In the genomic region with DNA sequence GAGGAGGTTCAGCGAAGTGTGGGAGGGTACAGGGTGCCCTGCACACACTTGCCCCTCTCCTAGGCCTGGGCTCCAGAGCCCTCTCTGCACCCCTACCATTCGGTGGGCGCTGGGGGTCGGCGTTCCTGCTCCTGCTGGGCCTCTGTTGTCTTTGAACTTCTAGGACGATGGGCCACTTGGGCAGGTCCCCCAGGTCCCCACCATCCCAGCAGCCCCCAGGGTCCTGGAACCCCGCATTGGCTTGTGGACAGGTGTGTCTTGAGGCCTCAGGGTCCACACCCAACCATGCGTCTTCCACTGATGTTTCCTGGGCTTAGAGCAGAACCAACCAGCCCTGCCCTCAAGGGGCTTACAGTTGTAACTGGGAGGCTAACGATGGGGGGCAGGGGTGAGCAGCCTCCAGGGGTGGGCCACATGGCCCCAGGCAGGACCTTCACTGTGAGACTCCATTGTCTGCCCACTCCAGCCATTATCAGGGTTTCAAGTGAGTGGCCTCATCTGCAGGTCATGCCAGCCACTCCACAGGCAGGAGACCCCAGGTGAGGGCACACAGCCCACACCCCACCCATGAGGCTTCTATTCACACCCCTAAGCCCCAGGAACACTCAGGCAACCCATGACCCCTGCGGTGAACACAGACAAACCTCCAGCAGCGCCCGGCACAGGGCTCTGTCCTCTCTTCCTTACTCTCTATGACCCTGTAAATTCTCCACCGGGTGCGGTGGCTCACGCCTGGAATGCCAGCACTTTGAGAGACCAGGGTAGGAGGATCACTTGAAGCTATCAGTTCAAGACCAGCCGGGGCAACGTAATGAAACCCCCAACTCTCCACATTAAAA, we compare ENCODE assay signal across 8 cellular contexts. TPM values are rescaled to one million over a fixed set of nuclear protein-coding genes. Genes with fewer than 3 reads are reported as not detected.
DNase-seq lines count a peak whose midpoint lies in the region; ATAC-seq, FAIRE-seq and TF ChIP-seq lines count a peak whose summit lies in the region.

No MANE protein-coding gene starts in this region.

- H3K9ac ChIP-seq in HUES64 (ENCODE audit: low read depth, low read length) = peak overlapping the region; percentile 97

- peak; percentile 7 for FAIRE-seq in bronchial epithelial cell (lab: Jason Lieb, UNC)

- CTCF ChIA-PET in AG04449 (lab: Yijun Ruan, JAX) = interaction anchor here (0.8 to 3.2 kb wide), 11 partner anchors 8 to 65 kb away, joined by 3 to 16 read pairs (median 4); no protein-coding TSS in a partner anchor

- peak overlapping the region; percentile 9 to 88 (median 82) for H3K4me3 Mint-ChIP-seq in naive B cell

- no peaks in the 10 kb centered on the region for H3K36me3 Mint-ChIP-seq in naive B cell

- TF ChIP-seq CTCF in AG04449 (IDR thresholded peaks at IDR 0.05; ENCODE audit: insufficient read depth, low read length, missing control alignments) (no peak), bronchial epithelial cell (IDR thresholded peaks at IDR 0.05; ENCODE audit: insufficient read depth, low read length, severe bottlenecking) (no peak)

- H3K9me3 ChIP-seq in HUES64 (ENCODE audit: insufficient read depth, low read depth, low read length) = no peaks in the 10 kb centered on the region

- peaks cover 16% of the 10 kb centered on the region for H3K4me1 ChIP-seq in HUES64 (ENCODE audit: insufficient read depth, low read length)

- H3K4me3 ChIP-seq in AG04449 (ENCODE audit: low read depth, low read length) (peak overlapping the region; percentile 73), HUES64 (ENCODE audit: low read length) (peak overlapping the region; percentile 76), bronchial epithelial cell (ENCODE audit: low read depth, low read length) (peak overlapping the region; percentile 80)

- H3K36me3 ChIP-seq in HUES64 (ENCODE audit: insufficient read depth, low read length) (no peaks in the 10 kb centered on the region), bronchial epithelial cell (ENCODE audit: control insufficient read depth, insufficient read depth, low read length) (no peaks in the 10 kb centered on the region)

- H3K27me3 Mint-ChIP-seq in naive B cell = no peaks in the 10 kb centered on the region

- peaks cover 13 to 38% (median 22%) of the 10 kb centered on the region in 3 donors for H3K4me1 Mint-ChIP-seq in naive B cell

- peak overlapping the region; percentile 99 for H3K27ac ChIP-seq in HUES64 (ENCODE audit: low read depth, low read length)

- H3K9me3 Mint-ChIP-seq in naive B cell = no peaks in the 10 kb centered on the region

- ATAC-seq in naive B cell (ENCODE audit: low read depth in 2 of 2) (no peak), HG03469 (IDR thresholded peaks at IDR 0.05; ENCODE audit: unreplicated experiment) (no peak)

- DNase-seq in AG04449 (ENCODE audit: low read depth, low spot score) (no peak), bronchial epithelial cell (ENCODE audit: low read depth) (no peak), naive B cell (no peak), iPS-NIHi11 (ENCODE audit: low spot score) (no peak), mucosa of gallbladder (ENCODE audit: low spot score) (no peak), NCI-H748 (lab: John Stamatoyannopoulos, UW; ENCODE audit: unreplicated experiment) (no peak)

- WGBS in HUES64 = 87% methylated on average over 17 of the region's 17 CpGs

- H3K27me3 ChIP-seq in HUES64 (ENCODE audit: insufficient read depth, low read length) (peaks cover 23% of the 10 kb centered on the region), bronchial epithelial cell (ENCODE audit: control insufficient read depth, insufficient read depth, low read length) (no peaks in the 10 kb centered on the region)

- peak overlapping the region in 5 of 6 donors; percentile 68 to 91 (median 85) for H3K27ac Mint-ChIP-seq in naive B cell

- POLR2A ChIA-PET in AG04449 (lab: Yijun Ruan, JAX) = interaction anchor here (1.2 kb wide), 1 partner anchor 10 kb away, joined by 8 read pairs; no protein-coding TSS in a partner anchor

RNA-seq across cellular contexts. Expression of gene KLF16, which starts 2.0 kb away (rescaled TPM):
- polyA plus RNA-seq in HUES64 (2013, experiment 1 of 2) = 23.7 TPM
- polyA plus RNA-seq in HUES64 (2013, experiment 2 of 2) = 24.2 TPM
- total RNA-seq in bronchial epithelial cell (5.3 and 6.4 TPM in 2 replicates), mucosa of gallbladder (23.2 TPM)
- polyA plus RNA-seq in naive B cell (ENCODE audit: low read depth in 6 of 6) = 1 to 10 TPM in 1 of 6 donors, under 1 TPM in 5; 0.43 to 1.4 (median 0.70) TPM

RNA-seq across cellular contexts. Expression of gene REXO1, which starts 17.1 kb away (rescaled TPM):
- 21.4 TPM for polyA plus RNA-seq in HUES64 (2013, experiment 1 of 2)
- 19.9 TPM for polyA plus RNA-seq in HUES64 (2013, experiment 2 of 2)
- 2.4 and 3.8 TPM in 2 replicates for total RNA-seq in bronchial epithelial cell
- 10 to 100 TPM in 1 of 6 donors, 1 to 10 TPM in 4, under 1 TPM in 1; 0.96 to 18.1 (median 5.2) TPM for polyA plus RNA-seq in naive B cell (ENCODE audit: low read depth in 6 of 6)
- 39.2 TPM for total RNA-seq in mucosa of gallbladder

RNA-seq across cellular contexts. Expression of gene ABHD17A, which starts 19.9 kb away (rescaled TPM):
- 31.8 TPM for polyA plus RNA-seq in HUES64 (2013, experiment 1 of 2)
- 31.0 TPM for polyA plus RNA-seq in HUES64 (2013, experiment 2 of 2)
- total RNA-seq in bronchial epithelial cell (48.4 and 71.0 TPM in 2 replicates), mucosa of gallbladder (85.2 TPM)
- polyA plus RNA-seq in naive B cell (ENCODE audit: low read depth in 6 of 6) = 100 to 1,000 TPM in 1 of 6 donors, 10 to 100 TPM in 5; 59.4 to 113 (median 78.2) TPM

RNA-seq across cellular contexts. Expression of gene ADAT3, which starts 39.8 kb away (rescaled TPM):
- 4.1 TPM for polyA plus RNA-seq in HUES64 (2013, experiment 1 of 2)
- polyA plus RNA-seq in HUES64 (2013, experiment 2 of 2) = 4.1 TPM
- 0.79 and 1.9 TPM in 2 replicates for total RNA-seq in bronchial epithelial cell
- 1 to 10 TPM; 1.9 to 6.1 (median 3.6) TPM for polyA plus RNA-seq in naive B cell (ENCODE audit: low read depth in 6 of 6)
- 10.6 TPM for total RNA-seq in mucosa of gallbladder

RNA-seq across cellular contexts. Expression of gene SCAMP4, which starts 39.8 kb away (rescaled TPM):
- 31.7 TPM for polyA plus RNA-seq in HUES64 (2013, experiment 1 of 2)
- 32.5 TPM for polyA plus RNA-seq in HUES64 (2013, experiment 2 of 2)
- total RNA-seq in bronchial epithelial cell (14.2 and 15.4 TPM in 2 replicates), mucosa of gallbladder (89.3 TPM)
- polyA plus RNA-seq in naive B cell (ENCODE audit: low read depth in 6 of 6) = 10 to 100 TPM; 18.9 to 35.1 (median 25.6) TPM
